8 cellular contexts compared by ENCODE assay signal in genomic region chr2:172101707-172102158, GRCh38. TPM values are rescaled to one million over a fixed set of nuclear protein-coding genes. Genes with fewer than 3 reads are reported as not detected.
DNase-seq lines count a peak whose midpoint lies in the region; ATAC-seq and TF ChIP-seq lines count a peak whose summit lies in the region.

No MANE protein-coding gene starts in this region.

- POLR2A ChIA-PET in MCF 10A (lab: Yijun Ruan, JAX) = interaction anchor here (0.6 to 4.1 kb wide), 6 partner anchors 19 to 208 kb away, joined by 3 to 35 read pairs (median 18); partner anchors contain the start of genes HAT1, METAP1D and SLC25A12
- POLR2A ChIA-PET in naive thymus-derived CD4-positive, alpha-beta T cell (lab: Charles Lee) = interaction anchor here (0.6 to 1.5 kb wide), 4 partner anchors 10 to 19 kb away, joined by 3 to 12 read pairs (median 6); no protein-coding TSS in a partner anchor

- intact Hi-C loops in MCF 10A (cut with micrococcal nuclease) = loop anchor here (1.0 to 10.0 kb wide), 6 partner anchors 103 to 503 kb away; partner anchors contain the start of genes METAP1D and SLC25A12
- intact Hi-C loops in naive thymus-derived CD4-positive, alpha-beta T cell (cut with micrococcal nuclease) = loop anchor here (1.0 to 10.0 kb wide), 15 partner anchors 7 to 1863 kb away; partner anchors contain the start of genes DLX1 (in 1 of the 2), DYNC1I2 (in 1 of the 2), HAT1 (in 1 of the 2) and METAP1D (in 1 of the 2)

- no peak overlapping the region for H3K27ac ChIP-seq in MM.1S (ENCODE audit: low read length)
- no peak overlapping the region for H3K27ac ChIP-seq in naive thymus-derived CD4-positive, alpha-beta T cell (ENCODE audit: low read depth, low read length)

- 0 out of 2 replicates have a peak, but pooled peaks cover 10% of the 10 kb centered on the region for H3K4me1 ChIP-seq in MM.1S (ENCODE audit: low read length)
- peaks cover 46 to 67% of the 10 kb centered on the region in 2 donors for H3K4me1 ChIP-seq in naive thymus-derived CD4-positive, alpha-beta T cell (ENCODE audit: control insufficient read depth in 2 of 2, insufficient read depth in 2 of 2, low read length in 2 of 2)

- in situ Hi-C loops in G401 (cut with HindIII; ENCODE audit: low sequenced_read_pairs) = no loop called here

- H4K20me1 ChIP-seq in MM.1S (ENCODE audit: insufficient read depth, low read length) = no peaks in the 10 kb centered on the region

- peak overlapping the region; percentile 92 for H3K4me2 ChIP-seq in MM.1S (ENCODE audit: low read depth, low read length)

- peaks cover 22% of the 10 kb centered on the region for H3K4me1 Mint-ChIP-seq in MCF 10A (ENCODE audit: insufficient read depth, unreplicated experiment)
- H3K4me1 Mint-ChIP-seq in naive thymus-derived CD4-positive, alpha-beta T cell = peaks cover 26 to 65% (median 48%) of the 10 kb centered on the region in 7 donors

- H3K36me3 ChIP-seq in MM.1S (replicated peaks; ENCODE audit: insufficient read depth, low read length) = no peaks in the 10 kb centered on the region
- no peaks in the 10 kb centered on the region for H3K36me3 ChIP-seq in naive thymus-derived CD4-positive, alpha-beta T cell (ENCODE audit: control insufficient read depth in 2 of 3, insufficient read depth in 3 of 3, low read length in 3 of 3)

- no peaks in the 10 kb centered on the region for H3K9me3 ChIP-seq in MM.1S (replicated peaks; ENCODE audit: insufficient read depth, low read length)
- no peaks in the 10 kb centered on the region for H3K9me3 ChIP-seq in naive thymus-derived CD4-positive, alpha-beta T cell (ENCODE audit: control insufficient read depth in 2 of 3, low read length in 3 of 3)

- CTCF ChIA-PET in MCF 10A (lab: Yijun Ruan, JAX) = interaction anchor here (0.6 to 2.6 kb wide), 5 partner anchors 13 to 396 kb away, joined by 3 to 10 read pairs (median 4); no protein-coding TSS in a partner anchor
- CTCF ChIA-PET in naive thymus-derived CD4-positive, alpha-beta T cell (lab: Charles Lee) = interaction anchor here (0.7 to 2.0 kb wide), 2 partner anchors 15 to 500 kb away, joined by 4 to 5 read pairs; no protein-coding TSS in a partner anchor

- TF ChIP-seq CTCF in MM.1S (IDR thresholded peaks at IDR 0.05; ENCODE audit: low read length) (no peak), MCF 10A (IDR thresholded peaks at IDR 0.05; ENCODE audit: unreplicated experiment) (no peak)

- H3K27ac Mint-ChIP-seq in MCF 10A (ENCODE audit: low read depth, unreplicated experiment) = peak overlapping the region; percentile 88
- peak overlapping the region in 7 of 9 donors; percentile 11 to 83 (median 73) for H3K27ac Mint-ChIP-seq in naive thymus-derived CD4-positive, alpha-beta T cell

- no peak overlapping the region for H3K9ac ChIP-seq in MM.1S (ENCODE audit: low read length)

- no peaks in the 10 kb centered on the region for H3F3A ChIP-seq in MM.1S (ENCODE audit: insufficient read depth, low read length)

- no peaks in the 10 kb centered on the region for H3K9me3 Mint-ChIP-seq in MCF 10A (ENCODE audit: unreplicated experiment)
- peaks cover 0 to 15% (median 5%) of the 10 kb centered on the region in 11 donors for H3K9me3 Mint-ChIP-seq in naive thymus-derived CD4-positive, alpha-beta T cell

- H3K9me2 ChIP-seq in MM.1S (replicated peaks; ENCODE audit: insufficient read depth, low read length) = no peaks in the 10 kb centered on the region

- DNase-seq in G401 (ENCODE audit: low spot score) = peak; percentile 34
- DNase-seq in MM.1S = no peak
- no peak for DNase-seq in MCF 10A (ENCODE audit: unreplicated experiment)
- peak in 3 of 9 donors; percentile 37 to 53 (median 43) for DNase-seq in naive thymus-derived CD4-positive, alpha-beta T cell
- DNase-seq in NCI-H446 treated with DMSO at 0.1 percent for 48 hours (lab: John Stamatoyannopoulos, UW) = no peak

- BruUV-seq in MCF 10A (replicated peaks; lab: Mats Ljungman, UMichigan) = no TSS peak

- H3K27me3 ChIP-seq in MM.1S (replicated peaks; ENCODE audit: insufficient read depth, low read length) = peaks cover 66% of the 10 kb centered on the region
- peaks cover 49 to 86% of the 10 kb centered on the region in 2 donors for H3K27me3 ChIP-seq in naive thymus-derived CD4-positive, alpha-beta T cell (ENCODE audit: control insufficient read depth in 2 of 2, insufficient read depth in 2 of 2, low read length in 2 of 2)

- peak overlapping the region; percentile 96 for H2AFZ ChIP-seq in MM.1S (ENCODE audit: low read length)

- peak; percentile 3 for ATAC-seq in naive thymus-derived CD4-positive, alpha-beta T cell
- no peak for ATAC-seq in GM21619 (IDR thresholded peaks at IDR 0.05; ENCODE audit: unreplicated experiment)
- ATAC-seq in GM19455 (IDR thresholded peaks at IDR 0.05; ENCODE audit: unreplicated experiment) = no peak
- ATAC-seq in GM21515 (IDR thresholded peaks at IDR 0.05; ENCODE audit: unreplicated experiment) = no peak

- H3K27me3 Mint-ChIP-seq in MCF 10A (ENCODE audit: insufficient read depth, unreplicated experiment) = no peaks in the 10 kb centered on the region
- peaks cover 64 to 92% (median 71%) of the 10 kb centered on the region in 5 donors for H3K27me3 Mint-ChIP-seq in naive thymus-derived CD4-positive, alpha-beta T cell

- H3K4me3 Mint-ChIP-seq in MCF 10A (ENCODE audit: unreplicated experiment) = peak overlapping the region; percentile 92
- H3K4me3 Mint-ChIP-seq in naive thymus-derived CD4-positive, alpha-beta T cell = peak overlapping the region; percentile 74 to 88 (median 82)

- peak overlapping the region; percentile 70 for H3K4me3 ChIP-seq in MM.1S (ENCODE audit: low read length)
- H3K4me3 ChIP-seq in naive thymus-derived CD4-positive, alpha-beta T cell (ENCODE audit: low read length) = peak overlapping the region; percentile 32

- no peaks in the 10 kb centered on the region for H3K36me3 Mint-ChIP-seq in MCF 10A (ENCODE audit: insufficient read depth, unreplicated experiment)
- peaks cover 0 to 4% (median 4%) of the 10 kb centered on the region in 5 donors for H3K36me3 Mint-ChIP-seq in naive thymus-derived CD4-positive, alpha-beta T cell

- H3K79me2 ChIP-seq in MM.1S (ENCODE audit: low read length) = no peaks in the 10 kb centered on the region

RNA-seq across cellular contexts. Expression of gene DLX2, which starts 1.0 kb away (rescaled TPM):
- 5.0 and 5.3 TPM in 2 replicates for total RNA-seq in G401 (2014; rRNA removed; shearing (Covaris generic))
- 1.1 and 1.9 TPM in 2 replicates for total RNA-seq in MCF 10A (2022)
- total RNA-seq in naive thymus-derived CD4-positive, alpha-beta T cell = under 1 TPM in 2 of 5 experiments, not detected in 3; 0.16 to 0.34 TPM
- polyA plus RNA-seq in naive thymus-derived CD4-positive, alpha-beta T cell = not detected

RNA-seq across cellular contexts. Expression of gene DLX1, which starts 16.4 kb away (rescaled TPM):
- total RNA-seq in G401 (2014; rRNA removed; shearing (Covaris generic)) = 21.8 and 26.2 TPM in 2 replicates
- total RNA-seq in MCF 10A (2022) = 0.77 and 0.81 TPM in 2 replicates
- total RNA-seq in naive thymus-derived CD4-positive, alpha-beta T cell = not detected
- not detected for polyA plus RNA-seq in naive thymus-derived CD4-positive, alpha-beta T cell

Comparison
In these comparisons a context has a peak if more than half of its experiments do, and no peak if none do; other contexts are left out.
1. RNA of gene DLX1, which starts 16.4 kb away (total RNA-seq): 21.8 to 26.2 TPM in G401; 0.77 to 0.81 TPM in MCF 10A and not detected in naive thymus-derived CD4-positive, alpha-beta T cell; every median in the first group is over 10 times any median in the second.